ENCODE assay signal across 1 cellular context in the genomic region with DNA sequence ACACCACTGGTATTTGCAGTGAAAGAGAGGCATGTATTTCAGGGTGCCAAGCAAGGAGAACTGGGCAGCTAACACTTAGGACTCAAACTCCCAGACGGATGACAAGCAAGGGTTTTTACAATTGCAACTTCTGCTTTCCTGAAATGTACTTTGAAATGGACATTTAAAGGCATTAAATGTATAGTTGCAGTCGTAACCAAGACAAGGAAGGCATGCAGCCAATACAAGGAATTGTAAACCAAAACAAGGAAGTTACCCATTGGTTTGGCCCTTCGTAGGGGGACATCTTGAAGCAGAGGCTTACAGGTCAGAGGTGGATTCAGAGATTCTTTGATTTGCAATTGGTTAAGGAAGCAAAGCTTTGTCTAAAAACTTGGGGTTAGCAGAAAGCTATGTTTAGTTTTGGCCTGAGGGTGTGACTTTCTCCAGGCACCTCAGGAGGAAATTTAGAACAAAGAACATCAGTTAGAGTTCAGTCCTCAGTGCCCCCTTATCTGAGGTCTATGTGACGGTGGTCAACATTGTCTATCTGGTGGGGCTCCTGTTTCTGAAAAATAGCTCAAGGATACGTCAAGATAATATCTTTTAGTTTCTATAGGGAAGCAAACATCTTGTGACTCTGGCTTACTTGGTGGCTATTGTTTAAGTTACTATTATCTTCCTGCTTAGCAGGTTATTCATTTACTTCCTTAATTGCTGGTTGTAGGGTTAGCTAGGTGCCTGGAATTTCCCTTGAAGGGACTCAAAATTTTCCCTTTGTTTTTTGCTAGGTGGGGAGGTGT.
TF ChIP-seq lines count a peak whose summit lies in the region.

No MANE protein-coding gene starts in this region.

TF ChIP-seq in K562, 482 proteins besides CTCF, POLR2A, EP300 and RAD21 (continued from another document):
- TF ChIP-seq, protein P1, sequence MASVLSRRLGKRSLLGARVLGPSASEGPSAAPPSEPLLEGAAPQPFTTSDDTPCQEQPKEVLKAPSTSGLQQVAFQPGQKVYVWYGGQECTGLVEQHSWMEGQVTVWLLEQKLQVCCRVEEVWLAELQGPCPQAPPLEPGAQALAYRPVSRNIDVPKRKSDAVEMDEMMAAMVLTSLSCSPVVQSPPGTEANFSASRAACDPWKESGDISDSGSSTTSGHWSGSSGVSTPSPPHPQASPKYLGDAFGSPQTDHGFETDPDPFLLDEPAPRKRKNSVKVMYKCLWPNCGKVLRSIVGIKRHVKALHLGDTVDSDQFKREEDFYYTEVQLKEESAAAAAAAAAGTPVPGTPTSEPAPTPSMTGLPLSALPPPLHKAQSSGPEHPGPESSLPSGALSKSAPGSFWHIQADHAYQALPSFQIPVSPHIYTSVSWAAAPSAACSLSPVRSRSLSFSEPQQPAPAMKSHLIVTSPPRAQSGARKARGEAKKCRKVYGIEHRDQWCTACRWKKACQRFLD (CRISPR knock-in tag; IDR thresholded peaks at IDR 0.05), result 0 out of 2 replicates have a peak, but pooled peaks have one; percentile 33
- TF ChIP-seq POLR2AphosphoS2 (IDR thresholded peaks at IDR 0.05; ENCODE audit: low read length) (no peak), SMAD4 (CRISPR knock-in tag; conservative IDR thresholded peaks at IDR 0.05) (no peak), ZNF766 (CRISPR knock-in tag; conservative IDR thresholded peaks at IDR 0.05) (no peak), CHCHD3 (CRISPR knock-in tag; IDR thresholded peaks at IDR 0.05) (no peak), XRCC3 (IDR thresholded peaks at IDR 0.05) (no peak), TEAD1 (CRISPR knock-in tag; IDR thresholded peaks at IDR 0.05) (no peak), ZFPM2 (CRISPR knock-in tag; IDR thresholded peaks at IDR 0.05) (no peak), TGIF2 (CRISPR knock-in tag; IDR thresholded peaks at IDR 0.05) (no peak), HDAC3 (IDR thresholded peaks at IDR 0.05; ENCODE audit: borderline replicate concordance, partially characterized antibody) (no peak)
- TF ChIP-seq, protein P2, sequence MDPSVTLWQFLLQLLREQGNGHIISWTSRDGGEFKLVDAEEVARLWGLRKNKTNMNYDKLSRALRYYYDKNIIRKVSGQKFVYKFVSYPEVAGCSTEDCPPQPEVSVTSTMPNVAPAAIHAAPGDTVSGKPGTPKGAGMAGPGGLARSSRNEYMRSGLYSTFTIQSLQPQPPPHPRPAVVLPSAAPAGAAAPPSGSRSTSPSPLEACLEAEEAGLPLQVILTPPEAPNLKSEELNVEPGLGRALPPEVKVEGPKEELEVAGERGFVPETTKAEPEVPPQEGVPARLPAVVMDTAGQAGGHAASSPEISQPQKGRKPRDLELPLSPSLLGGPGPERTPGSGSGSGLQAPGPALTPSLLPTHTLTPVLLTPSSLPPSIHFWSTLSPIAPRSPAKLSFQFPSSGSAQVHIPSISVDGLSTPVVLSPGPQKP (CRISPR knock-in tag; IDR thresholded peaks at IDR 0.05), result no peak
- TF ChIP-seq, protein P3, sequence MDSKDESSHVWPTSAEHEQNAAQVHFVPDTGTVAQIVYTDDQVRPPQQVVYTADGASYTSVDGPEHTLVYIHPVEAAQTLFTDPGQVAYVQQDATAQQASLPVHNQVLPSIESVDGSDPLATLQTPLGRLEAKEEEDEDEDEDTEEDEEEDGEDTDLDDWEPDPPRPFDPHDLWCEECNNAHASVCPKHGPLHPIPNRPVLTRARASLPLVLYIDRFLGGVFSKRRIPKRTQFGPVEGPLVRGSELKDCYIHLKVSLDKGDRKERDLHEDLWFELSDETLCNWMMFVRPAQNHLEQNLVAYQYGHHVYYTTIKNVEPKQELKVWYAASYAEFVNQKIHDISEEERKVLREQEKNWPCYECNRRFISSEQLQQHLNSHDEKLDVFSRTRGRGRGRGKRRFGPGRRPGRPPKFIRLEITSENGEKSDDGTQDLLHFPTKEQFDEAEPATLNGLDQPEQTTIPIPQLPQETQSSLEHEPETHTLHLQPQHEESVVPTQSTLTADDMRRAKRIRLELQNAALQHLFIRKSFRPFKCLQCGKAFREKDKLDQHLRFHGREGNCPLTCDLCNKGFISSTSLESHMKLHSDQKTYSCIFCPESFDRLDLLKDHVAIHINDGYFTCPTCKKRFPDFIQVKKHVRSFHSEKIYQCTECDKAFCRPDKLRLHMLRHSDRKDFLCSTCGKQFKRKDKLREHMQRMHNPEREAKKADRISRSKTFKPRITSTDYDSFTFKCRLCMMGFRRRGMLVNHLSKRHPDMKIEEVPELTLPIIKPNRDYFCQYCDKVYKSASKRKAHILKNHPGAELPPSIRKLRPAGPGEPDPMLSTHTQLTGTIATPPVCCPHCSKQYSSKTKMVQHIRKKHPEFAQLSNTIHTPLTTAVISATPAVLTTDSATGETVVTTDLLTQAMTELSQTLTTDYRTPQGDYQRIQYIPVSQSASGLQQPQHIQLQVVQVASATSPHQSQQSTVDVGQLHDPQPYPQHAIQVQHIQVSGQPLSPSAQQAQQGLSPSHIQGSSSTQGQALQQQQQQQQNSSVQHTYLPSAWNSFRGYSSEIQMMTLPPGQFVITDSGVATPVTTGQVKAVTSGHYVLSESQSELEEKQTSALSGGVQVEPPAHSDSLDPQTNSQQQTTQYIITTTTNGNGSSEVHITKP (IDR thresholded peaks at IDR 0.05; ENCODE audit: partially characterized antibody), result peak; percentile 73
TF ChIP-seq in K562: peak in this region for 4.
